Comparison of ENCODE assay signal across 1 cellular context in genomic region chr6:37054171-37054570, GRCh38.
TF ChIP-seq lines count a peak whose summit lies in the region.

No MANE protein-coding gene starts in this region.

TF ChIP-seq in IMR-90, 13 proteins besides CTCF, POLR2A, EP300 and RAD21:
- TF ChIP-seq USF2 (IDR thresholded peaks at IDR 0.05; ENCODE audit: low read depth, low read length) (no peak), RFX5 (IDR thresholded peaks at IDR 0.05; ENCODE audit: low read depth, low read length) (no peak), ELK1 (IDR thresholded peaks at IDR 0.05; ENCODE audit: borderline replicate concordance, low read depth, low read length) (no peak), CHD1 (IDR thresholded peaks at IDR 0.05; ENCODE audit: low read depth, low read length) (no peak), SMC3 (IDR thresholded peaks at IDR 0.05; ENCODE audit: low read depth, low read length) (no peak)
